Comparison of ENCODE assay signal across 1 cellular context in the genomic region with DNA sequence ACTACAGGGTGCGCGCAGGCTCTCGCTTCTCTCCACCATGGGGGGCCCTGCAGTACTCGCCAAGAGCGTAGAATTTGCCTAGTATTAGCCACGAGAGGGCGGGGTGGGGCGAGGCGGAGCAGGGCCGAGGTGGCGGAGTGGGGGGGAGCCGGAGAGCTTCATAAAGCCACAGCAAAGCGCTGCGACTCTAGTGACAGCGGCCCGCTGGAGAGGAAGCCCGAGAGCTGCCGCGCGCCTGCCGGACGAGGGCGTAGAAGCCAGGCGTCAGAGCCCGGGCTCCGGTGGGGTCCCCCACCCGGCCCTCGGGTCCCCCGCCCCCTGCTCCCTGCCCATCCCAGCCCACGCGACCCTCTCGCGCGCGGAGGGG.
TF ChIP-seq lines count a peak whose summit lies in the region.

A gene with protein sequence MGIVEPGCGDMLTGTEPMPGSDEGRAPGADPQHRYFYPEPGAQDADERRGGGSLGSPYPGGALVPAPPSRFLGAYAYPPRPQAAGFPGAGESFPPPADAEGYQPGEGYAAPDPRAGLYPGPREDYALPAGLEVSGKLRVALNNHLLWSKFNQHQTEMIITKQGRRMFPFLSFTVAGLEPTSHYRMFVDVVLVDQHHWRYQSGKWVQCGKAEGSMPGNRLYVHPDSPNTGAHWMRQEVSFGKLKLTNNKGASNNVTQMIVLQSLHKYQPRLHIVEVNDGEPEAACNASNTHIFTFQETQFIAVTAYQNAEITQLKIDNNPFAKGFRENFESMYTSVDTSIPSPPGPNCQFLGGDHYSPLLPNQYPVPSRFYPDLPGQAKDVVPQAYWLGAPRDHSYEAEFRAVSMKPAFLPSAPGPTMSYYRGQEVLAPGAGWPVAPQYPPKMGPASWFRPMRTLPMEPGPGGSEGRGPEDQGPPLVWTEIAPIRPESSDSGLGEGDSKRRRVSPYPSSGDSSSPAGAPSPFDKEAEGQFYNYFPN (plus strand): TSS at position 190 of the 367 bp plus-strand sequence. CDS start 219 bp downstream, outside the sequence.

TF ChIP-seq in IMR-90, 13 proteins besides CTCF, POLR2A, EP300 and RAD21 (continued from another document):
- TF ChIP-seq, protein P1, sequence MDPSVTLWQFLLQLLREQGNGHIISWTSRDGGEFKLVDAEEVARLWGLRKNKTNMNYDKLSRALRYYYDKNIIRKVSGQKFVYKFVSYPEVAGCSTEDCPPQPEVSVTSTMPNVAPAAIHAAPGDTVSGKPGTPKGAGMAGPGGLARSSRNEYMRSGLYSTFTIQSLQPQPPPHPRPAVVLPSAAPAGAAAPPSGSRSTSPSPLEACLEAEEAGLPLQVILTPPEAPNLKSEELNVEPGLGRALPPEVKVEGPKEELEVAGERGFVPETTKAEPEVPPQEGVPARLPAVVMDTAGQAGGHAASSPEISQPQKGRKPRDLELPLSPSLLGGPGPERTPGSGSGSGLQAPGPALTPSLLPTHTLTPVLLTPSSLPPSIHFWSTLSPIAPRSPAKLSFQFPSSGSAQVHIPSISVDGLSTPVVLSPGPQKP (IDR thresholded peaks at IDR 0.05; ENCODE audit: borderline replicate concordance, low read depth, low read length) = no peak
TF ChIP-seq in IMR-90: peak in this region for 0.
